Comparison of ENCODE assay signal across 15 cellular contexts in the genomic region with DNA sequence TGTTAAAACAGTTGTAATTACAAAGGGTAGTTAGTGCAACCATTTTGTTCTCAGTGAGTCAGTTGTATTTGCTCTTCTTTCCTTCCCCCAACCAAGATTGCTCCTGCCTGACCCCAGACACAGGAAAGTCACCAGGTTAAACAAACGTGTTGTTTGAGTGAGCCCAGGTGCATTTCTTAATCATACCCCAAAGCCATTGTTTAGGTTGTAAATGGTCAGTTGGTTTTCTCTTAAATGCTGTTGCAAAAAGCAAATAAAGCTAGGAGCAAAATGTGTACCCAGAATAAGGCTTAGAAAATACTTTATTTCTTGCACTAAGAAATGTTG.
DNase-seq lines count a peak whose midpoint lies in the region; ATAC-seq lines count a peak whose summit lies in the region.
"Had no signal": no experiment of that assay in that cellular context is flagged by ENCODE, and none has a peak within 500 bp of the region (broad histone marks: within the 10 kb centered on the region; RNA-seq: fewer than 3 reads in every experiment).

No MANE protein-coding gene starts in this region.

- peak overlapping the region; percentile 32; the same call in 1 of the 2 replicates for H3K4me3 ChIP-seq in SK-N-MC
- H3K4me3 ChIP-seq: SJSA1 had no signal

- no peaks in the 10 kb centered on the region for H3K9me3 ChIP-seq in SK-N-MC (ENCODE audit: low read depth, low read length)
- H3K9me3 ChIP-seq: BE2C, SJSA1 had no signal

- no peak overlapping the region for H3K9ac ChIP-seq in SK-N-MC (ENCODE audit: insufficient read length)

- peak; percentile 46 for DNase-seq in DMS53 treated with DMSO at 0.1 percent for 48 hours (lab: John Stamatoyannopoulos, UW; ENCODE audit: unreplicated experiment)
- DNase-seq in M059J (ENCODE audit: low read depth): peak; percentile 60
- DNase-seq in SK-N-MC (ENCODE audit: low read depth, low spot score): no peak
- DNase-seq in left lobe of liver (ENCODE audit: low spot score): peak; percentile 48
- DNase-seq in AG08396 (ENCODE audit: low spot score): no peak
- no peak for DNase-seq in AML-193 (lab: John Stamatoyannopoulos, UW)
- DNase-seq: activated B cell treated with CpG ODN at 0.5 μM for 24 hours; BE2C; GF-D8; KBM-7; naive thymus-derived CD8-positive, alpha-beta T cell; NCI-H446 had no signal

- no peak overlapping the region for H3K27ac ChIP-seq in SK-N-MC
- H3K27ac ChIP-seq: SJSA1 had no signal

- peak; percentile 87 for ATAC-seq in left lobe of liver
- no peak for ATAC-seq in HG03442 (IDR thresholded peaks at IDR 0.05; ENCODE audit: unreplicated experiment)
- no peak for ATAC-seq in HG03095 (IDR thresholded peaks at IDR 0.05; ENCODE audit: unreplicated experiment)
- ATAC-seq: naive thymus-derived CD8-positive, alpha-beta T cell had no signal

- H3K36me3 ChIP-seq in SK-N-MC (ENCODE audit: insufficient read depth, low read length): no peaks in the 10 kb centered on the region
- H3K36me3 ChIP-seq: BE2C, SJSA1 had no signal

Comparison
In these comparisons a context has a peak if more than half of its experiments do, and no peak if none do; other contexts are left out.
1. DNase-seq: peak in DMS53 treated with DMSO at 0.1 percent for 48 hours (single experiment), M059J (single experiment) and left lobe of liver (single experiment); none in SK-N-MC (single experiment), AG08396 (single experiment) and AML-193 (0 of 2).